Comparison of ENCODE assay signal across 2 cellular contexts in genomic region chr15:70406624-70407390, GRCh38.
TF ChIP-seq lines count a peak whose summit lies in the region.

No MANE protein-coding gene starts in this region.

TF ChIP-seq in liver, 16 proteins besides CTCF, POLR2A, EP300 and RAD21 (continued from another document):
- TF ChIP-seq REST (IDR thresholded peaks at IDR 0.05) (no peak), HNF4G (IDR thresholded peaks at IDR 0.05) (peak; percentile 19), YY1 (IDR thresholded peaks at IDR 0.05) (peak; percentile 37), ZBTB33 (IDR thresholded peaks at IDR 0.05) (no peak), SP1 (IDR thresholded peaks at IDR 0.05) (peak; percentile 42), HNF4A (conservative IDR thresholded peaks at IDR 0.05) (peak; percentile 56 to 67), EGR1 (IDR thresholded peaks at IDR 0.05; ENCODE audit: low read depth in 2 of 2) (no peak), FOXA1 (IDR thresholded peaks at IDR 0.05) (no peak)

TF ChIP-seq in HepG2, 621 proteins besides CTCF, POLR2A, EP300 and RAD21 (continued from another document):
- TF ChIP-seq ZXDC (CRISPR knock-in tag; IDR thresholded peaks at IDR 0.05) = no peak
